ENCODE assay signal across 15 cellular contexts in genomic region chr1:78833491-78833890, GRCh38.
DNase-seq lines count a peak whose midpoint lies in the region; ATAC-seq and TF ChIP-seq lines count a peak whose summit lies in the region.
"Had no signal": no experiment of that assay in that cellular context is flagged by ENCODE, and none has a peak within 500 bp of the region (broad histone marks: within the 10 kb centered on the region; RNA-seq: fewer than 3 reads in every experiment).

No MANE protein-coding gene starts in this region.

- no peak overlapping the region for H3K4me3 Mint-ChIP-seq in MCF 10A (ENCODE audit: unreplicated experiment)
- H3K4me3 Mint-ChIP-seq: activated CD4-positive, alpha-beta T cell treated with anti-CD3 and anti-CD28 coated beads, Interleukin-2, amount 10 ng/mL, durations not matched to agents 24 days and 14 days; activated naive CD8-positive, alpha-beta T cell; B cell; stimulated activated naive CD8-positive, alpha-beta T cell treated with anti-CD3 and anti-CD28 coated beads, Interleukin-15, Interleukin-2, amounts not matched to agents 100 ng/mL and 50 ng/mL, for 24 hours had no signal

- no TSS peak for BruUV-seq in MCF 10A (replicated peaks; lab: Mats Ljungman, UMichigan)

- H3K4me1 ChIP-seq in breast epithelium: no peaks in the 10 kb centered on the region
- H3K4me1 ChIP-seq: gastroesophageal sphincter had no signal

- DNase-seq in MCF 10A (ENCODE audit: unreplicated experiment): peak; percentile 84
- DNase-seq in breast epithelium (ENCODE audit: low spot score in 2 of 2): no peak
- peak; percentile 33 for DNase-seq in RWPE1 (ENCODE audit: low spot score)
- peak; percentile 84 for DNase-seq in fibroblast of peridontal ligament (ENCODE audit: extremely low read depth)
- no peak for DNase-seq in inferior parietal cortex (ENCODE audit: extremely low spot score)
- DNase-seq in left lobe of liver (ENCODE audit: low spot score): no peak
- no peak for DNase-seq in activated T-cell treated with anti-CD3 and anti-CD28 coated beads, Interleukin-2, amount 50 U/mL, for 48 hours
- DNase-seq: mucosa of descending colon had no signal

- H3K9me3 Mint-ChIP-seq in MCF 10A (ENCODE audit: unreplicated experiment): no peaks in the 10 kb centered on the region
- H3K9me3 Mint-ChIP-seq: activated CD4-positive, alpha-beta T cell treated with anti-CD3 and anti-CD28 coated beads, Interleukin-2, amount 10 ng/mL, durations not matched to agents 24 days and 14 days; stimulated activated naive CD8-positive, alpha-beta T cell treated with anti-CD3 and anti-CD28 coated beads, Interleukin-15, Interleukin-2, amounts not matched to agents 100 ng/mL and 50 ng/mL, for 24 hours had no signal

- POLR2A ChIA-PET in MCF 10A (lab: Yijun Ruan, JAX) (interaction anchor here (0.6 to 0.7 kb wide), 3 partner anchors 404 to 596 kb away, joined by 3 to 4 read pairs (median 3); no protein-coding TSS in a partner anchor), RWPE1 (lab: Yijun Ruan, JAX; ENCODE audit: low non-redundant PET) (no interaction called here)

- no peaks in the 10 kb centered on the region for H3K36me3 Mint-ChIP-seq in MCF 10A (ENCODE audit: insufficient read depth, unreplicated experiment)
- H3K36me3 Mint-ChIP-seq: activated naive CD8-positive, alpha-beta T cell had no signal

- H3K36me3 ChIP-seq in breast epithelium: no peaks in the 10 kb centered on the region
- H3K36me3 ChIP-seq: gastroesophageal sphincter had no signal

- H3K4me1 Mint-ChIP-seq in MCF 10A (ENCODE audit: insufficient read depth, unreplicated experiment): peaks cover 42% of the 10 kb centered on the region
- H3K4me1 Mint-ChIP-seq: B cell had no signal

- H3K27ac Mint-ChIP-seq in MCF 10A (ENCODE audit: low read depth, unreplicated experiment): peak overlapping the region; percentile 78
- H3K27ac Mint-ChIP-seq: activated CD4-positive, alpha-beta T cell treated with anti-CD3 and anti-CD28 coated beads, Interleukin-2, amount 10 ng/mL, durations not matched to agents 24 days and 14 days; activated naive CD8-positive, alpha-beta T cell; B cell; stimulated activated naive CD8-positive, alpha-beta T cell treated with anti-CD3 and anti-CD28 coated beads, Interleukin-15, Interleukin-2, amounts not matched to agents 100 ng/mL and 50 ng/mL, for 24 hours had no signal

- no peaks in the 10 kb centered on the region for H3K27me3 Mint-ChIP-seq in MCF 10A (ENCODE audit: insufficient read depth, unreplicated experiment)
- H3K27me3 Mint-ChIP-seq: B cell; stimulated activated naive CD8-positive, alpha-beta T cell treated with anti-CD3 and anti-CD28 coated beads, Interleukin-15, Interleukin-2, amounts not matched to agents 100 ng/mL and 50 ng/mL, for 24 hours had no signal

- intact Hi-C loops in MCF 10A (cut with micrococcal nuclease) (loop anchor here (1.0 to 10.0 kb wide), 2 partner anchors 145 to 699 kb away; no protein-coding TSS in a partner anchor), breast epithelium (cut with DNase I; ENCODE audit: low total_unique reads) (no loop called here)

- TF ChIP-seq CTCF in MCF 10A (IDR thresholded peaks at IDR 0.05; ENCODE audit: unreplicated experiment) (no peak), breast epithelium (IDR thresholded peaks at IDR 0.05) (no peak), RWPE1 (conservative IDR thresholded peaks at IDR 0.05; ENCODE audit: low read depth) (no peak)

- no peak for TF ChIP-seq POLR2A in breast epithelium (IDR thresholded peaks at IDR 0.05)

- no peaks in the 10 kb centered on the region for H3K27me3 ChIP-seq in breast epithelium
- H3K27me3 ChIP-seq: gastroesophageal sphincter had no signal

- no peaks in the 10 kb centered on the region for H3K9me3 ChIP-seq in breast epithelium
- H3K9me3 ChIP-seq: gastroesophageal sphincter, mucosa of descending colon had no signal

- H3K27ac ChIP-seq in breast epithelium (no peak overlapping the region), RWPE1 (no peak overlapping the region)
- H3K27ac ChIP-seq: gastroesophageal sphincter had no signal

- no peak overlapping the region for H3K4me3 ChIP-seq in breast epithelium
- H3K4me3 ChIP-seq: gastroesophageal sphincter, GM12878, mucosa of descending colon had no signal

- CTCF ChIA-PET in MCF 10A (lab: Yijun Ruan, JAX): interaction anchor here (0.7 to 2.1 kb wide), 3 partner anchors 32 to 594 kb away, joined by 4 to 5 read pairs (median 4); no protein-coding TSS in a partner anchor
- CTCF ChIA-PET in RWPE1 (lab: Yijun Ruan, JAX): no interaction called here

- no peak for ATAC-seq in left lobe of liver
- ATAC-seq in HG03571 (IDR thresholded peaks at IDR 0.05; ENCODE audit: unreplicated experiment): no peak
- ATAC-seq: gastroesophageal sphincter, mucosa of descending colon had no signal

Comparison
In these comparisons a context has a peak if more than half of its experiments do, and no peak if none do; other contexts are left out.
1. DNase-seq: peak in MCF 10A (single experiment), RWPE1 (single experiment) and fibroblast of peridontal ligament (single experiment); none in breast epithelium (0 of 2), inferior parietal cortex (single experiment), left lobe of liver (single experiment) and activated T-cell treated with anti-CD3 and anti-CD28 coated beads, Interleukin-2, amount 50 U/mL, for 48 hours (0 of 2).